1 cellular context compared by ENCODE assay signal in the genomic region with DNA sequence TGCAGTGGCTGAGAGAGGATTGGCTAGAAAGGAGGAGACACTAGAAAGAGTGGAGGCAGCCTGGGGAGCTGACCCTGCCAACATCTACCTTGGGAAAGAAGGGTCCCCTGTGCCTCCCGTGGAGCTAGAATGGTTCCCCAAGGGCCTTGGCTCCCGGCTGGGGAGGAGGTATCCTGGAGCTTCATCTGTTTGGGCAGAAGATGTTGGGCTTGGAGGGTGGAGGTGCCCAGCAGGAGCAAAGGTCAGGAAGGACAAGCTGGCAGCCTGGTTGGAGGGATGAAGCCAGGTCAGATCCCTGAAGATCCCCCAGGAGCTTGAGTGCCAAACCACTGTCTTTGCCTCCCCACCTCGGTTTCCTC.
TF ChIP-seq lines count a peak whose summit lies in the region.

No MANE protein-coding gene starts in this region.

TF ChIP-seq in H1, 55 proteins besides CTCF, POLR2A, EP300 and RAD21:
- no peak for TF ChIP-seq CREB1 (IDR thresholded peaks at IDR 0.05)
- TF ChIP-seq GTF2F1 (IDR thresholded peaks at IDR 0.05; ENCODE audit: borderline replicate concordance, low read depth, low read length), result no peak
- TF ChIP-seq, protein P1, sequence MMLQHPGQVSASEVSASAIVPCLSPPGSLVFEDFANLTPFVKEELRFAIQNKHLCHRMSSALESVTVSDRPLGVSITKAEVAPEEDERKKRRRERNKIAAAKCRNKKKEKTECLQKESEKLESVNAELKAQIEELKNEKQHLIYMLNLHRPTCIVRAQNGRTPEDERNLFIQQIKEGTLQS (IDR thresholded peaks at IDR 0.05; ENCODE audit: insufficient read depth, low read depth, low read length), result no peak
- no peak for TF ChIP-seq KDM4A (IDR thresholded peaks at IDR 0.05; ENCODE audit: low read depth, low read length, severe bottlenecking)
- TF ChIP-seq CEBPB (IDR thresholded peaks at IDR 0.05; ENCODE audit: low read depth, low read length), result no peak
- no peak for TF ChIP-seq SIN3A (conservative IDR thresholded peaks at IDR 0.05 in 1 of 2, IDR thresholded peaks at IDR 0.05 in 1 of 2; ENCODE audit: low read depth in 1 of 2, low read length in 2 of 2)
- no peak for TF ChIP-seq HDAC6 (IDR thresholded peaks at IDR 0.05; ENCODE audit: low read depth, low read length)
- no peak for TF ChIP-seq BACH1 (IDR thresholded peaks at IDR 0.05; ENCODE audit: low read length)
